8 cellular contexts compared by ENCODE assay signal in genomic region chr3:140050977-140051957, GRCh38.
DNase-seq lines count a peak whose midpoint lies in the region; ATAC-seq and TF ChIP-seq lines count a peak whose summit lies in the region.

No MANE protein-coding gene starts in this region.

- H3K4me3 ChIP-seq in HAP-1 = no peak overlapping the region

- no peaks in the 10 kb centered on the region for H3K27me3 ChIP-seq in HAP-1 (ENCODE audit: low read depth)

- in situ Hi-C loops in HAP-1 (cut with MboI; ENCODE audit: low sequenced_read_pairs) = no loop called here

- H3K9me3 ChIP-seq in HAP-1 = no peaks in the 10 kb centered on the region

- H3K4me1 ChIP-seq in HAP-1 = no peaks in the 10 kb centered on the region

- peak; percentile 12 for TF ChIP-seq CTCF in AG09319 (IDR thresholded peaks at IDR 0.05; ENCODE audit: low read depth, low read length)

- ATAC-seq in GM18517 (IDR thresholded peaks at IDR 0.05; ENCODE audit: unreplicated experiment) (no peak), HG02798 (IDR thresholded peaks at IDR 0.05; ENCODE audit: poor library complexity, unreplicated experiment) (no peak)

- DNase-seq in AG09319 (ENCODE audit: extremely low read depth, low read depth) (no peak), HAP-1 (ENCODE audit: low spot score in 2 of 2) (peak; percentile 15 to 43), RPMI8226 (peak; percentile 16), iPS-NIHi11 (ENCODE audit: low spot score) (peak; percentile 31), glomerular visceral epithelial cell (ENCODE audit: extremely low spot score) (no peak), HCEC 1CT (no peak)

- H3K36me3 ChIP-seq in HAP-1 (replicated peaks) = no peaks in the 10 kb centered on the region

Comparison
In these comparisons a context has a peak if more than half of its experiments do, and no peak if none do; other contexts are left out.
1. DNase-seq: peak in HAP-1 (2 of 2), RPMI8226 (single experiment) and iPS-NIHi11 (single experiment); none in AG09319 (single experiment), glomerular visceral epithelial cell (single experiment) and HCEC 1CT (single experiment).